Comparison of ENCODE assay signal across 8 cellular contexts in the genomic region with DNA sequence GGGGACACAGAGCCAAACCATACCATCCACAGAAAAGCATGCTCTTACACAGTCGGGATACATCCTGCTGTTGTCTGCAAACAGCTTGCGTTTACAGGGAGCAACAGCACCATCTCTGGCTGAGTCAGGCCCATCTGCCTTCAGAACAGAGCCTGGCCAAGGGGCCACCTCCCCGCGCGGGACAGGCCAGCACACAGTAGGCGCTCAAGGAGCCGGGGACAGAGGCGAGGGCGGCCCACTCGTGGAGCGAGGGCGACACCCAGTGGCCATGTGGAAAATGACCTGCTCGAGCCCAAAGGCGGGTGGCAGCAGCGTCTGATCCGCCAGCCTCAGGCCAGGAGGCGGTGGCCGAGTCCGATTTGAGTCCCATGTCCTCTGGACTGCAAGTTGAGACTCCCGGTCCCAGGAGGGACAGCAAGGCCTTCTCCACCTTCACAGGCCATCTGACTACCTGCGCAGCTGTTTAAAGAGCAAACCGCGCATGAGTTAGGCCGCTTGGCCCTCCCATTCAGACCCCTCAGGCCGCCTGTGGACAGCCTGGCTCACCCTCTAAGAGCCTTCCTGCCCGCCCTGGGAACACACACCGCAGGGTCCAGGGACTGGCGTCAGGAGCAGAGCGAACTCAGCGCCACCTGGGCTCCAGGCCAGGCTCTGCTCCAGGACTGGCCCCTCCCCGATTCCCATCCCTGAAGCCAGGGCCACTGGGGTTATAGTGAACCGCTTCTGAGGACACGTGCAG.
DNase-seq lines count a peak whose midpoint lies in the region; ATAC-seq lines count a peak whose summit lies in the region.

No MANE protein-coding gene starts in this region.

- peaks cover 3 to 6% of the 10 kb centered on the region in 2 donors for H3K4me1 Mint-ChIP-seq in effector memory CD8-positive, alpha-beta T cell (ENCODE audit: low read depth in 2 of 2)
- H3K4me1 Mint-ChIP-seq in memory B cell = peaks cover 3% of the 10 kb centered on the region

- peaks cover 5 to 21% of the 10 kb centered on the region in 2 donors for H3K27me3 Mint-ChIP-seq in effector memory CD8-positive, alpha-beta T cell
- no peaks in the 10 kb centered on the region for H3K27me3 Mint-ChIP-seq in memory B cell

- ATAC-seq in HG02798 (IDR thresholded peaks at IDR 0.05; ENCODE audit: poor library complexity, unreplicated experiment) (peak; percentile 76), memory B cell (ENCODE audit: low read depth) (peak; percentile 78)
- peak; percentile 87 for ATAC-seq in effector memory CD8-positive, alpha-beta T cell (replicated peaks)

- H3K27ac Mint-ChIP-seq in effector memory CD8-positive, alpha-beta T cell = no peak overlapping the region
- no peak overlapping the region for H3K27ac Mint-ChIP-seq in memory B cell

- peak; percentile 14 for DNase-seq in NK-92 treated with Interleukin-12 subunit alpha and Interleukin-12 subunit beta, amount 100 ng/mL, for 24 hours (lab: John Stamatoyannopoulos, UW)
- DNase-seq in NK-92 (lab: John Stamatoyannopoulos, UW; ENCODE audit: unreplicated experiment) = no peak
- DNase-seq in NCI-H2227 (lab: John Stamatoyannopoulos, UW; ENCODE audit: unreplicated experiment) = peak; percentile 65
- DNase-seq in activated CD8-positive, alpha-beta memory T cell treated with anti-CD3 and anti-CD28 coated beads for 24 hours = peak; percentile 92
- peak; percentile 66 to 67 (median 67) for DNase-seq in effector memory CD8-positive, alpha-beta T cell
- DNase-seq in memory B cell (ENCODE audit: low spot score in 2 of 2) = peak; percentile 76 to 82
- peak; percentile 56 for DNase-seq in stimulated activated CD8-positive, alpha-beta memory T cell treated with anti-CD3 and anti-CD28 coated beads, Interleukin-15, amount 100 ng/mL, for 1 hour (ENCODE audit: low read depth)

- H3K9me3 Mint-ChIP-seq in effector memory CD8-positive, alpha-beta T cell = no peaks in the 10 kb centered on the region
- H3K9me3 Mint-ChIP-seq in memory B cell = no peaks in the 10 kb centered on the region

- H3K36me3 Mint-ChIP-seq in effector memory CD8-positive, alpha-beta T cell (ENCODE audit: insufficient read depth) = no peaks in the 10 kb centered on the region
- no peaks in the 10 kb centered on the region for H3K36me3 Mint-ChIP-seq in memory B cell

- H3K4me3 Mint-ChIP-seq in effector memory CD8-positive, alpha-beta T cell = no peak overlapping the region
- no peak overlapping the region for H3K4me3 Mint-ChIP-seq in memory B cell
